ENCODE assay signal across 31 cellular contexts in genomic region chr13:109318945-109319590, GRCh38.
"Had no signal": no experiment of that assay in that cellular context is flagged by ENCODE, and none has a peak within 500 bp of the region (broad histone marks: within the 10 kb centered on the region; RNA-seq: fewer than 3 reads in every experiment).

No MANE protein-coding gene starts in this region.

- DNase-seq: activated effector memory CD4-positive, alpha-beta T cell treated with anti-CD3 and anti-CD28 coated beads, Interleukin-2, amount 50 U/mL, for 16 hours; activated effector memory CD4-positive, alpha-beta T cell treated with Interleukin-2 at 50 U/mL for 16 hours; activated naive CD4-positive, alpha-beta T cell; activated naive CD4-positive, alpha-beta T cell treated with anti-CD3 and anti-CD28 coated beads for 36 hours; activated naive CD4-positive, alpha-beta T cell treated with anti-CD3 and anti-CD28 coated beads, Interleukin-2, amount 10 ng/mL, durations not matched to agents 7 days and 5 days; activated naive CD4-positive, alpha-beta T cell treated with anti-CD3 and anti-CD28 coated beads, Interleukin-2, amount 50 U/mL, for 16 hours; activated naive CD4-positive, alpha-beta T cell treated with Interleukin-2 at 50 U/mL for 16 hours; activated naive CD8-positive, alpha-beta T cell treated with anti-CD3 and anti-CD28 coated beads for 36 hours; activated naive CD8-positive, alpha-beta T cell treated with anti-CD3 and anti-CD28 coated beads, Interleukin-2, amount 10 ng/mL, durations not matched to agents 7 days and 5 days; activated naive CD8-positive, alpha-beta T cell treated with anti-CD3 and anti-CD28 coated beads, Interleukin-2, amount 50 U/mL, for 24 hours; activated T-cell treated with anti-CD3 and anti-CD28 coated beads for 4 hours; activated T-cell treated with anti-CD3 and anti-CD28 coated beads, Interleukin-2, amount 50 U/mL, for 1 hour; activated T-cell treated with anti-CD3 and anti-CD28 coated beads, Interleukin-2, amount 50 U/mL, for 24 hours; activated T-cell treated with anti-CD3 and anti-CD28 coated beads, Interleukin-2, amount 50 U/mL, for 4 hours; activated T-cell treated with anti-CD3 and anti-CD28 coated beads, Interleukin-2, amount 50 U/mL, for 48 hours; activated T-cell treated with anti-CD3 and anti-CD28 coated beads, Interleukin-2, amount 50 U/mL, for 72 hours; adrenal gland; amniotic stem cell; amygdala; anterior cingulate cortex; aorta; body of pancreas; brain microvascular endothelial cell; caudate nucleus; central memory CD4-positive, alpha-beta T cell; cerebellar nuclear complex had no signal

- H3K27ac ChIP-seq: adrenal gland, ascending aorta, body of pancreas, brain microvascular endothelial cell, breast epithelium, cardiac muscle cell had no signal

- H3K4me3 ChIP-seq: adrenal gland, ascending aorta, body of pancreas, breast epithelium, cardiac muscle cell had no signal

- ATAC-seq: activated naive CD4-positive, alpha-beta T cell treated with anti-CD3 and anti-CD28 coated beads, Interleukin-2, amount 50 U/mL, for 72 hours; activated naive CD8-positive, alpha-beta T cell treated with anti-CD3 and anti-CD28 coated beads, Interleukin-2, amount 50 U/mL, for 24 hours; activated T-cell treated with anti-CD3 and anti-CD28 coated beads, Interleukin-2, amount 50 U/mL, for 4 hours; activated T-cell treated with anti-CD3 and anti-CD28 coated beads, Interleukin-2, amount 50 U/mL, for 72 hours; activated T-helper 17 cell treated with anti-CD3 and anti-CD28 coated beads, Interleukin-2, amount 50 U/mL, for 72 hours; body of pancreas had no signal

- H3K36me3 ChIP-seq: adrenal gland, ascending aorta, brain microvascular endothelial cell, breast epithelium, cardiac muscle cell had no signal

- H3K4me1 ChIP-seq: adrenal gland, ascending aorta, breast epithelium had no signal

- H3K9me3 ChIP-seq: adrenal gland, ascending aorta, body of pancreas had no signal

- H3K27me3 ChIP-seq: adrenal gland, ascending aorta, body of pancreas, brain microvascular endothelial cell, breast epithelium, cardiac muscle cell had no signal
